ENCODE assay signal across 18 cellular contexts in genomic region chr22:25013634-25014033, GRCh38.
DNase-seq lines count a peak whose midpoint lies in the region; ATAC-seq, FAIRE-seq and TF ChIP-seq lines count a peak whose summit lies in the region.
"Had no signal": no experiment of that assay in that cellular context is flagged by ENCODE, and none has a peak within 500 bp of the region (broad histone marks: within the 10 kb centered on the region; RNA-seq: fewer than 3 reads in every experiment).

No MANE protein-coding gene starts in this region.

- DNase-seq in LoVo (ENCODE audit: low spot score) (peak; percentile 76), bronchial epithelial cell (ENCODE audit: low read depth) (peak; percentile 54), islet precursor cell (peak; percentile 89), sciatic nerve (ENCODE audit: low spot score) (no peak), SKM-1 treated with dmso at 0.1 percent for 144 hours (lab: John Stamatoyannopoulos, UW; ENCODE audit: unreplicated experiment) (no peak), A172 (ENCODE audit: low spot score) (no peak)
- no peak for DNase-seq in stimulated activated CD4-positive, alpha-beta T cell treated with anti-CD3 and anti-CD28 coated beads, Interleukin-2, amount 100 ng/mL, for 48 hours
- no peak for DNase-seq in activated naive CD4-positive, alpha-beta T cell treated with anti-CD3 and anti-CD28 coated beads for 36 hours
- DNase-seq: activated CD8-positive, alpha-beta T cell treated with anti-CD3 and anti-CD28 coated beads for 36 hours; activated naive CD4-positive, alpha-beta T cell treated with Interleukin-2 at 50 U/mL for 16 hours; CD4-positive, CD25-positive, alpha-beta regulatory T cell; cortex of kidney; GF-D8; glutamatergic neuron; KBM-7; NCI-H2081 had no signal

- H3K27me3 Mint-ChIP-seq in activated naive CD4-positive, alpha-beta T cell treated with anti-CD3 and anti-CD28 coated beads for 36 hours (ENCODE audit: low read depth) = peaks cover 5% of the 10 kb centered on the region
- H3K27me3 Mint-ChIP-seq: activated CD8-positive, alpha-beta T cell treated with anti-CD3 and anti-CD28 coated beads for 36 hours had no signal

- FAIRE-seq in bronchial epithelial cell (lab: Jason Lieb, UNC) = no peak

- no peaks in the 10 kb centered on the region for H3K36me3 Mint-ChIP-seq in activated naive CD4-positive, alpha-beta T cell treated with anti-CD3 and anti-CD28 coated beads for 36 hours (ENCODE audit: low read depth)
- H3K36me3 Mint-ChIP-seq: CD4-positive, CD25-positive, alpha-beta regulatory T cell had no signal

- H3K9me3 Mint-ChIP-seq in activated naive CD4-positive, alpha-beta T cell treated with anti-CD3 and anti-CD28 coated beads for 36 hours = no peaks in the 10 kb centered on the region
- H3K9me3 Mint-ChIP-seq: activated CD8-positive, alpha-beta T cell treated with anti-CD3 and anti-CD28 coated beads for 36 hours; T-helper 2 cell treated with Interferon-gamma antibody and Interleukin-4, amounts not matched to agents 5 μg/mL and 100 μg/mL, for 36 hours had no signal

- TF ChIP-seq CTCF in bronchial epithelial cell (IDR thresholded peaks at IDR 0.05; ENCODE audit: insufficient read depth, low read length, severe bottlenecking) = no peak

- CTCF ChIA-PET in activated naive CD4-positive, alpha-beta T cell treated with anti-CD3 and anti-CD28 coated beads for 36 hours (lab: Charles Lee) = interaction anchor here (0.9 kb wide), 1 partner anchor 75 kb away, joined by 4 read pairs; no protein-coding TSS in a partner anchor

- H3K27me3 ChIP-seq in bronchial epithelial cell (ENCODE audit: control insufficient read depth, insufficient read depth, low read length) = no peaks in the 10 kb centered on the region

- intact Hi-C loops in sciatic nerve (cut with DNase I) = no loop called here
- intact Hi-C loops in activated naive CD4-positive, alpha-beta T cell treated with anti-CD3 and anti-CD28 coated beads for 36 hours (cut with micrococcal nuclease) = no loop called here

- peaks cover 3% of the 10 kb centered on the region for H3K36me3 ChIP-seq in bronchial epithelial cell (ENCODE audit: control insufficient read depth, insufficient read depth, low read length)

- H3K4me3 ChIP-seq in bronchial epithelial cell (ENCODE audit: low read depth, low read length) = no peak overlapping the region
- H3K4me3 ChIP-seq: lung had no signal

- H3K4me1 Mint-ChIP-seq in activated naive CD4-positive, alpha-beta T cell treated with anti-CD3 and anti-CD28 coated beads for 36 hours (ENCODE audit: low read depth) = no peaks in the 10 kb centered on the region
- H3K4me1 Mint-ChIP-seq: CD4-positive, CD25-positive, alpha-beta regulatory T cell had no signal

- H3K4me3 Mint-ChIP-seq in activated naive CD4-positive, alpha-beta T cell treated with anti-CD3 and anti-CD28 coated beads for 36 hours = no peak overlapping the region
- H3K4me3 Mint-ChIP-seq: activated CD8-positive, alpha-beta T cell treated with anti-CD3 and anti-CD28 coated beads for 36 hours; CD4-positive, CD25-positive, alpha-beta regulatory T cell; T-helper 2 cell treated with Interferon-gamma antibody and Interleukin-4, amounts not matched to agents 5 μg/mL and 100 μg/mL, for 36 hours had no signal

- no peak overlapping the region for H3K27ac Mint-ChIP-seq in activated naive CD4-positive, alpha-beta T cell treated with anti-CD3 and anti-CD28 coated beads for 36 hours
- H3K27ac Mint-ChIP-seq: activated CD8-positive, alpha-beta T cell treated with anti-CD3 and anti-CD28 coated beads for 36 hours; CD4-positive, CD25-positive, alpha-beta regulatory T cell; T-helper 2 cell treated with Interferon-gamma antibody and Interleukin-4, amounts not matched to agents 5 μg/mL and 100 μg/mL, for 36 hours had no signal

- ATAC-seq in sciatic nerve = peak; percentile 38
- ATAC-seq: activated CD8-positive, alpha-beta T cell treated with anti-CD3 and anti-CD28 coated beads for 36 hours had no signal

Comparison
In these comparisons a context has a peak if more than half of its experiments do, and no peak if none do; other contexts are left out.
1. DNase-seq: peak in LoVo (single experiment), bronchial epithelial cell (single experiment) and islet precursor cell (single experiment); none in sciatic nerve (single experiment), stimulated activated CD4-positive, alpha-beta T cell treated with anti-CD3 and anti-CD28 coated beads, Interleukin-2, amount 100 ng/mL, for 48 hours (0 of 2), SKM-1 treated with dmso at 0.1 percent for 144 hours (single experiment), A172 (single experiment) and activated naive CD4-positive, alpha-beta T cell treated with anti-CD3 and anti-CD28 coated beads for 36 hours (single experiment).